ENCODE assay signal across 28 cellular contexts in the genomic region with DNA sequence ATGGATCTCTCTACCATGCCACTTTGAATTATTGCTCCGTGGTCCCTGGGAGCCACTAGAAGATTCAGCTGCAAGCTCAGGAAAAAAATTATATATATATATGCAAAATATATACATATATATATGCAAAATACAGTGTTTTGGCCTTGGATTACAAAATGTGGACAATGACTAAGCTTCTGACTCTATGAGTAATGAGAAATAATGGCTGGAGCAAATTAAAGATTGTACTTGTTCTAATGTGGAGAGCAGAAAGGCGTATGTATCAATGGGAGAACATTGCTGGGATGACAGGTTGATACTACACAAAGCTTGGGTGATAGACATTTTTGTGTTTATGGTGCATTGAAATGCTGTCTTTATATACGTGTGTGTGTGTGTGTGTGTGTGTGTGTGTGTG.
DNase-seq lines count a peak whose midpoint lies in the region; ATAC-seq, FAIRE-seq and TF ChIP-seq lines count a peak whose summit lies in the region.
"Had no signal": no experiment of that assay in that cellular context is flagged by ENCODE, and none has a peak within 500 bp of the region (broad histone marks: within the 10 kb centered on the region; RNA-seq: fewer than 3 reads in every experiment).

No MANE protein-coding gene starts in this region.

- no peak for FAIRE-seq in bronchial epithelial cell (lab: Jason Lieb, UNC)
- FAIRE-seq: A204.1, GM12892, GM18507, HepG2 had no signal

- H3K27me3 ChIP-seq in ACC112 (ENCODE audit: insufficient read depth, low read length) (no peaks in the 10 kb centered on the region), bronchial epithelial cell (ENCODE audit: control insufficient read depth, insufficient read depth, low read length) (no peaks in the 10 kb centered on the region), foreskin keratinocyte (no peaks in the 10 kb centered on the region)
- H3K27me3 ChIP-seq: BE2C, Peyer's patch, SJSA1 had no signal

- no peak overlapping the region for H2AFZ ChIP-seq in ACC112 (ENCODE audit: low read length, unreplicated experiment)

- TF ChIP-seq CTCF in bronchial epithelial cell (IDR thresholded peaks at IDR 0.05; ENCODE audit: insufficient read depth, low read length, severe bottlenecking) (no peak), foreskin keratinocyte (conservative IDR thresholded peaks at IDR 0.05) (no peak)

- ATAC-seq in foreskin keratinocyte, result peak; percentile 18
- ATAC-seq in HG03354 (IDR thresholded peaks at IDR 0.05; ENCODE audit: poor library complexity, severe bottlenecking, unreplicated experiment), result no peak
- ATAC-seq in HG02970 (IDR thresholded peaks at IDR 0.05; ENCODE audit: low FRiP score, unreplicated experiment), result no peak
- ATAC-seq: HepG2 had no signal

- H3K4me3 ChIP-seq in ACC112 (ENCODE audit: low read depth, low read length), result no peak overlapping the region
- no peak overlapping the region for H3K4me3 ChIP-seq in bronchial epithelial cell (ENCODE audit: low read depth, low read length)
- H3K4me3 ChIP-seq: Peyer's patch, SJSA1 had no signal

- peak; percentile 1 for DNase-seq in NCI-H526 treated with DMSO at 0.1 percent for 48 hours (lab: John Stamatoyannopoulos, UW)
- DNase-seq in bronchial epithelial cell (ENCODE audit: low read depth), result peak; percentile 54
- no peak for DNase-seq in foreskin keratinocyte
- no peak for DNase-seq in NCI-H1105 (lab: John Stamatoyannopoulos, UW)
- DNase-seq in caudate nucleus (lab: John Stamatoyannopoulos, UW), result no peak
- DNase-seq: BE2C; CD4-positive, CD25-positive, alpha-beta regulatory T cell; DMS 273 treated with DMSO at 0.1 percent for 48 hours; DND-41; GOT3; KBM-7; NCI-H1092; NCI-H1436 treated with DMSO at 0.1 percent for 48 hours; NCI-H1930; NCI-H2227 treated with DMSO at 0.1 percent for 48 hours; NCI-H510A; NCI-H748 treated with DMSO at 0.1 percent for 48 hours; Peyer's patch; SW 1271 had no signal

- H3K27ac ChIP-seq in ACC112 (ENCODE audit: low read depth, low read length), result 0 out of 2 replicates have a peak overlapping the region, but pooled peaks have one; percentile 33
- H3K27ac ChIP-seq in foreskin keratinocyte, result no peak overlapping the region
- no peak overlapping the region for H3K27ac ChIP-seq in caudate nucleus (ENCODE audit: low read depth, low read length)
- H3K27ac ChIP-seq: HL-60, Peyer's patch, SJSA1 had no signal

- no peaks in the 10 kb centered on the region for H3K79me2 ChIP-seq in ACC112 (ENCODE audit: control insufficient read depth, insufficient read depth, low read length, unreplicated experiment)

- H3K36me3 ChIP-seq in ACC112 (ENCODE audit: insufficient read depth, low read length) (no peaks in the 10 kb centered on the region), bronchial epithelial cell (ENCODE audit: control insufficient read depth, insufficient read depth, low read length) (no peaks in the 10 kb centered on the region)
- H3K36me3 ChIP-seq: BE2C, Peyer's patch, SJSA1 had no signal

- H3K4me1 ChIP-seq in ACC112 (ENCODE audit: control insufficient read depth, insufficient read depth, low read length, unreplicated experiment) (peaks cover 19% of the 10 kb centered on the region), foreskin keratinocyte (no peaks in the 10 kb centered on the region)
- H3K4me1 ChIP-seq: BE2C, Peyer's patch, SJSA1 had no signal

Comparison
In these comparisons a context has a peak if more than half of its experiments do, and no peak if none do; other contexts are left out.
1. DNase-seq: peak in NCI-H526 treated with DMSO at 0.1 percent for 48 hours (single experiment) and bronchial epithelial cell (single experiment); none in foreskin keratinocyte (0 of 2), NCI-H1105 (single experiment) and caudate nucleus (0 of 61).